Comparison of ENCODE assay signal across 22 cellular contexts in genomic region chr6:22709804-22710203, GRCh38.
A peak's percentile ranks its signal among the peaks of the same experiment; 100 is the strongest.
DNase-seq lines count a peak whose midpoint lies in the region; ATAC-seq, FAIRE-seq and TF ChIP-seq lines count a peak whose summit lies in the region.
"Had no signal": no experiment of that assay in that cellular context is flagged by ENCODE, and none has a peak within 500 bp of the region (broad histone marks: within the 10 kb centered on the region; RNA-seq: fewer than 3 reads in every experiment).

No MANE protein-coding gene starts in this region.

- H3K36me3 Mint-ChIP-seq in astrocyte (ENCODE audit: low read depth, unreplicated experiment): no peaks in the 10 kb centered on the region
- no peaks in the 10 kb centered on the region for H3K36me3 Mint-ChIP-seq in glutamatergic neuron (ENCODE audit: unreplicated experiment)
- H3K36me3 Mint-ChIP-seq: activated CD4-positive, alpha-beta memory T cell treated with anti-CD3 and anti-CD28 coated beads for 36 hours; CD4-positive, CD25-positive, alpha-beta regulatory T cell had no signal

- no peak overlapping the region for H2BK5ac ChIP-seq in mesendoderm (ENCODE audit: low read length)

- FAIRE-seq in astrocyte (lab: Jason Lieb, UNC): no peak
- FAIRE-seq: islet of Langerhans had no signal

- H3K9ac ChIP-seq in GM23248 (no peak overlapping the region), astrocyte (ENCODE audit: low read length) (no peak overlapping the region), mesendoderm (ENCODE audit: low read length) (no peak overlapping the region)

- H3K9me3 ChIP-seq in GM23248 (ENCODE audit: low read depth) (no peaks in the 10 kb centered on the region), astrocyte (ENCODE audit: insufficient read depth, low read depth, low read length) (no peaks in the 10 kb centered on the region)
- H3K9me3 ChIP-seq: lower lobe of right lung, sigmoid colon had no signal

- no peaks in the 10 kb centered on the region for H3F3A ChIP-seq in GM23248 (ENCODE audit: insufficient read depth)

- H3K56ac ChIP-seq in mesendoderm (ENCODE audit: low read length): no peak overlapping the region

- no peaks in the 10 kb centered on the region for H3K36me3 ChIP-seq in GM23248 (ENCODE audit: low read depth)
- no peaks in the 10 kb centered on the region for H3K36me3 ChIP-seq in astrocyte (ENCODE audit: insufficient read depth, low read length)
- H3K36me3 ChIP-seq in mesendoderm (ENCODE audit: control insufficient read depth, insufficient read depth, low read length): no peaks in the 10 kb centered on the region
- H3K36me3 ChIP-seq: lower lobe of right lung, sigmoid colon had no signal

- no peak overlapping the region for H3K4me2 ChIP-seq in GM23248 (ENCODE audit: unreplicated experiment)
- H3K4me2 ChIP-seq in astrocyte (ENCODE audit: low read length): no peak overlapping the region
- no peak overlapping the region for H3K4me2 ChIP-seq in mesendoderm (ENCODE audit: low read length)

- no peak overlapping the region for H2BK120ac ChIP-seq in mesendoderm (ENCODE audit: low read depth, low read length)

- H3K4ac ChIP-seq in mesendoderm (ENCODE audit: low read depth, low read length): no peak overlapping the region

- WGBS in GM23248 (ENCODE audit: low coverage in 1 of 2, low lambda C conversion rate in 2 of 2, missing lambda C conversion rate in 2 of 2), 2 experiments: 45 to 52% methylated on average over 3 of the region's 3 CpGs
- no CpG with 5 or more reads among the region's 3 CpGs for WGBS in mesendoderm (ENCODE audit: extremely low coverage, insufficient coverage, low lambda C conversion rate)

- no peak overlapping the region for H3K27ac ChIP-seq in GM23248
- no peak overlapping the region for H3K27ac ChIP-seq in astrocyte (ENCODE audit: low read depth, low read length)
- H3K27ac ChIP-seq in mesendoderm (ENCODE audit: low read depth, low read length): no peak overlapping the region
- H3K27ac ChIP-seq: lower lobe of right lung had no signal

- H3K23ac ChIP-seq in mesendoderm (ENCODE audit: low read length): no peak overlapping the region

- H3K27me3 ChIP-seq in GM23248 (replicated peaks; ENCODE audit: insufficient read depth): no peaks in the 10 kb centered on the region
- no peaks in the 10 kb centered on the region for H3K27me3 ChIP-seq in astrocyte (ENCODE audit: insufficient read depth, low read length)
- no peaks in the 10 kb centered on the region for H3K27me3 ChIP-seq in mesendoderm (ENCODE audit: insufficient read depth, low read length, poor library complexity)
- H3K27me3 ChIP-seq: sigmoid colon had no signal

- peak overlapping the region; percentile 4 for H3K27ac Mint-ChIP-seq in astrocyte (ENCODE audit: unreplicated experiment)
- H3K27ac Mint-ChIP-seq in glutamatergic neuron (ENCODE audit: unreplicated experiment): peak overlapping the region; percentile 70
- H3K27ac Mint-ChIP-seq: activated CD4-positive, alpha-beta memory T cell treated with anti-CD3 and anti-CD28 coated beads for 36 hours; CD4-positive, CD25-positive, alpha-beta regulatory T cell had no signal

- no peak for ATAC-seq in HG03196 (IDR thresholded peaks at IDR 0.05; ENCODE audit: unreplicated experiment)
- ATAC-seq: lower lobe of right lung had no signal

- H4K20me1 ChIP-seq in GM23248 (ENCODE audit: insufficient read depth) (no peaks in the 10 kb centered on the region), astrocyte (ENCODE audit: insufficient read depth, low read length) (no peaks in the 10 kb centered on the region)

- no peak overlapping the region for H3K18ac ChIP-seq in mesendoderm (ENCODE audit: low read length)

- H3K79me1 ChIP-seq in mesendoderm (ENCODE audit: low read length): no peaks in the 10 kb centered on the region

- H2AFZ ChIP-seq in GM23248: no peak overlapping the region
- H2AFZ ChIP-seq in astrocyte (ENCODE audit: low read depth, low read length): no peak overlapping the region

- no peaks in the 10 kb centered on the region for H3K9me2 ChIP-seq in GM23248 (ENCODE audit: insufficient read depth)

- no peak overlapping the region for H4K8ac ChIP-seq in mesendoderm (ENCODE audit: low read depth, low read length)

- H3K4me1 ChIP-seq in GM23248 (ENCODE audit: insufficient read depth) (no peaks in the 10 kb centered on the region), astrocyte (ENCODE audit: insufficient read depth, low read length) (no peaks in the 10 kb centered on the region), mesendoderm (ENCODE audit: control insufficient read depth, low read depth, low read length) (no peaks in the 10 kb centered on the region)
- H3K4me1 ChIP-seq: lower lobe of right lung had no signal

- H3K79me2 ChIP-seq in GM23248 (ENCODE audit: insufficient read depth) (no peaks in the 10 kb centered on the region), astrocyte (ENCODE audit: insufficient read depth, low read length) (no peaks in the 10 kb centered on the region), mesendoderm (ENCODE audit: control insufficient read depth, insufficient read depth, low read length) (no peaks in the 10 kb centered on the region)

- H4K5ac ChIP-seq in mesendoderm (ENCODE audit: low read length): no peak overlapping the region

- no peak overlapping the region for H3K4me3 ChIP-seq in GM23248
- H3K4me3 ChIP-seq in astrocyte (ENCODE audit: insufficient read depth, low read depth, low read length): no peak overlapping the region
- no peak overlapping the region for H3K4me3 ChIP-seq in retinal pigment epithelial cell (ENCODE audit: low read length)
- H3K4me3 ChIP-seq in mesendoderm (ENCODE audit: low read length): no peak overlapping the region
- H3K4me3 ChIP-seq: lower lobe of right lung, sigmoid colon had no signal

- H3K4me3 Mint-ChIP-seq in astrocyte (ENCODE audit: unreplicated experiment) (no peak overlapping the region), glutamatergic neuron (ENCODE audit: unreplicated experiment) (no peak overlapping the region)
- H3K4me3 Mint-ChIP-seq: activated CD4-positive, alpha-beta memory T cell treated with anti-CD3 and anti-CD28 coated beads for 36 hours; CD4-positive, CD25-positive, alpha-beta regulatory T cell had no signal

- DNase-seq in GM23248 (peak; percentile 2), astrocyte (ENCODE audit: low read depth) (no peak), glutamatergic neuron (no peak), retinal pigment epithelial cell (ENCODE audit: low read depth) (peak; percentile 18), mesendoderm (no peak), HCEC 1CT (no peak)
- DNase-seq in activated naive CD4-positive, alpha-beta T cell treated with anti-CD3 and anti-CD28 coated beads, Interleukin-2, amount 50 U/mL, for 16 hours: no peak
- DNase-seq: activated CD4-positive, alpha-beta memory T cell treated with anti-CD3 and anti-CD28 coated beads for 36 hours; activated CD4-positive, CD25-positive, alpha-beta regulatory T cell; activated effector memory CD4-positive, alpha-beta T cell treated with anti-CD3 and anti-CD28 coated beads, Interleukin-2, amount 50 U/mL, for 16 hours; CD4-positive, CD25-positive, alpha-beta regulatory T cell; DMS 273 treated with DMSO at 0.1 percent for 48 hours; hippocampal formation; KG1; lower lobe of right lung; NCI-H1694 treated with DMSO at 0.1 percent for 48 hours; NCI-H69; RPMI8226; sigmoid colon; T-helper 9 cell had no signal

- no peak overlapping the region for H2AK5ac ChIP-seq in mesendoderm (ENCODE audit: low read length)

- no peak for TF ChIP-seq CTCF in astrocyte (IDR thresholded peaks at IDR 0.05; ENCODE audit: insufficient read depth, low read depth, low read length)
- TF ChIP-seq CTCF in glutamatergic neuron (IDR thresholded peaks at IDR 0.05; ENCODE audit: partially characterized antibody, unreplicated experiment): no peak
- no peak for TF ChIP-seq CTCF in retinal pigment epithelial cell (conservative IDR thresholded peaks at IDR 0.05; ENCODE audit: low read depth, low read length)

- H3K4me1 Mint-ChIP-seq in astrocyte (ENCODE audit: low read depth, unreplicated experiment): no peaks in the 10 kb centered on the region
- H3K4me1 Mint-ChIP-seq in glutamatergic neuron (ENCODE audit: low read depth, unreplicated experiment): peaks cover 4% of the 10 kb centered on the region
- H3K4me1 Mint-ChIP-seq: CD4-positive, CD25-positive, alpha-beta regulatory T cell had no signal

- H2BK15ac ChIP-seq in mesendoderm (replicated peaks; ENCODE audit: low read depth): no peak overlapping the region

- H3K9me3 Mint-ChIP-seq in astrocyte (ENCODE audit: unreplicated experiment) (no peaks in the 10 kb centered on the region), glutamatergic neuron (ENCODE audit: unreplicated experiment) (no peaks in the 10 kb centered on the region)
- H3K9me3 Mint-ChIP-seq: activated CD4-positive, alpha-beta memory T cell treated with anti-CD3 and anti-CD28 coated beads for 36 hours had no signal

- no peaks in the 10 kb centered on the region for H3K27me3 Mint-ChIP-seq in astrocyte (ENCODE audit: low read depth, unreplicated experiment)
- H3K27me3 Mint-ChIP-seq in glutamatergic neuron (ENCODE audit: unreplicated experiment): peaks cover 1% of the 10 kb centered on the region
- H3K27me3 Mint-ChIP-seq: activated CD4-positive, alpha-beta memory T cell treated with anti-CD3 and anti-CD28 coated beads for 36 hours; CD4-positive, CD25-positive, alpha-beta regulatory T cell had no signal

- in situ Hi-C loops in GM23248 (cut with MboI): no loop called here

Comparison
In these comparisons a context has a peak if more than half of its experiments do, and no peak if none do; other contexts are left out.
1. DNase-seq: peak in GM23248 (single experiment) and retinal pigment epithelial cell (single experiment); none in astrocyte (single experiment), glutamatergic neuron (single experiment), mesendoderm (single experiment), HCEC 1CT (single experiment) and activated naive CD4-positive, alpha-beta T cell treated with anti-CD3 and anti-CD28 coated beads, Interleukin-2, amount 50 U/mL, for 16 hours (single experiment).